In genomic region chr14:75277000-75277795, GRCh38 we compare ENCODE assay signal across 8 cellular contexts. TPM values are rescaled to one million over a fixed set of nuclear protein-coding genes. Genes with fewer than 3 reads are reported as not detected.
A peak's percentile ranks its signal among the peaks of the same experiment; 100 is the strongest.
DNase-seq lines count a peak whose midpoint lies in the region; ATAC-seq and TF ChIP-seq lines count a peak whose summit lies in the region.

No MANE protein-coding gene starts in this region.

- H3K9me3 ChIP-seq in prostate gland, result no peaks in the 10 kb centered on the region

- H3K27me3 ChIP-seq in brain microvascular endothelial cell (replicated peaks) (no peaks in the 10 kb centered on the region), prostate gland (replicated peaks; ENCODE audit: insufficient read depth) (no peaks in the 10 kb centered on the region)

- DNase-seq in NCI-H82 (lab: John Stamatoyannopoulos, UW), result peak; percentile 74
- DNase-seq in NCI-H82 treated with DMSO at 0.1 percent for 48 hours (lab: John Stamatoyannopoulos, UW; ENCODE audit: unreplicated experiment), result no peak
- DNase-seq in NCI-H1092 treated with DMSO at 0.1 percent for 48 hours (lab: John Stamatoyannopoulos, UW), result peak; percentile 73
- peak; percentile 91 for DNase-seq in brain microvascular endothelial cell
- peak in 50 of 51 donors; percentile 36 to 97 (median 82) for DNase-seq in hypothalamus (lab: John Stamatoyannopoulos, UW)
- peak; percentile 90 for DNase-seq in prostate gland (ENCODE audit: low spot score)

- ATAC-seq in GM18502 (IDR thresholded peaks at IDR 0.05; ENCODE audit: poor library complexity, unreplicated experiment), result no peak

- peak overlapping the region; percentile 96 for H3K27ac Mint-ChIP-seq in T-helper 1 cell treated with Interleukin-12 subunit alpha and Interleukin-12 subunit beta and Interleukin-4 antibody, amounts not matched to agents 30 μg/mL and 1 μg/mL, for 36 hours

- WGBS in prostate gland, result under 1% methylated on average over 51 of the region's 81 CpGs

- peak; percentile 84 for TF ChIP-seq POLR2A in prostate gland (IDR thresholded peaks at IDR 0.05)

- H3K4me3 ChIP-seq in brain microvascular endothelial cell (ENCODE audit: low read depth, low read length), result peak overlapping the region; percentile 69
- peak overlapping the region; percentile 44 to 59 for H3K4me3 ChIP-seq in prostate gland

- intact Hi-C loops in prostate gland (cut with DNase I), result loop anchor here (1.0 to 5.0 kb wide), 3 partner anchors 17 to 100 kb away; partner anchors contain the start of gene TMED10

- H3K27ac ChIP-seq in brain microvascular endothelial cell, result peak overlapping the region; percentile 100
- H3K27ac ChIP-seq in prostate gland, result peak overlapping the region; percentile 96 to 98

- peaks cover 35% of the 10 kb centered on the region for H3K4me1 Mint-ChIP-seq in T-helper 1 cell treated with Interleukin-12 subunit alpha and Interleukin-12 subunit beta and Interleukin-4 antibody, amounts not matched to agents 30 μg/mL and 1 μg/mL, for 36 hours (ENCODE audit: low read depth)

- no peak for TF ChIP-seq CTCF in brain microvascular endothelial cell (IDR thresholded peaks at IDR 0.05; ENCODE audit: low read depth, low read length, missing control alignments)
- peak in 2 of 4 experiments; percentile 40 to 51 for TF ChIP-seq CTCF in prostate gland (IDR thresholded peaks at IDR 0.05)

- peaks cover 13% of the 10 kb centered on the region for H3K36me3 Mint-ChIP-seq in T-helper 1 cell treated with Interleukin-12 subunit alpha and Interleukin-12 subunit beta and Interleukin-4 antibody, amounts not matched to agents 30 μg/mL and 1 μg/mL, for 36 hours (ENCODE audit: low read depth)

- H3K36me3 ChIP-seq in brain microvascular endothelial cell (replicated peaks) (peaks cover 16% of the 10 kb centered on the region), prostate gland (no peaks in the 10 kb centered on the region)

- peaks cover 81% of the 10 kb centered on the region for H3K27me3 Mint-ChIP-seq in T-helper 1 cell treated with Interleukin-12 subunit alpha and Interleukin-12 subunit beta and Interleukin-4 antibody, amounts not matched to agents 30 μg/mL and 1 μg/mL, for 36 hours (ENCODE audit: low read depth)

- no peaks in the 10 kb centered on the region for H3K9me3 Mint-ChIP-seq in T-helper 1 cell treated with Interleukin-12 subunit alpha and Interleukin-12 subunit beta and Interleukin-4 antibody, amounts not matched to agents 30 μg/mL and 1 μg/mL, for 36 hours

- peaks cover 4% of the 10 kb centered on the region for H3K4me1 ChIP-seq in prostate gland (replicated peaks)

- peak overlapping the region; percentile 78 for H3K4me3 Mint-ChIP-seq in T-helper 1 cell treated with Interleukin-12 subunit alpha and Interleukin-12 subunit beta and Interleukin-4 antibody, amounts not matched to agents 30 μg/mL and 1 μg/mL, for 36 hours

- in situ Hi-C loops in brain microvascular endothelial cell (cut with HindIII; ENCODE audit: low pct_ligation_motif_present, low sequenced_read_pairs), result no loop called here

RNA-seq across cellular contexts. Expression of gene FOS, which starts 1.4 kb away (rescaled TPM):
- total RNA-seq in prostate gland, result 100 to 1,000 TPM in 1 of 2 donors, 10 to 100 TPM in 1; 73.9 to 127 TPM
